In genomic region chr1:43360616-43361015, GRCh38 we compare ENCODE assay signal across 1 cellular context.
TF ChIP-seq lines count a peak whose summit lies in the region.

No MANE protein-coding gene starts in this region.

TF ChIP-seq in IMR-90, 13 proteins besides CTCF, POLR2A, EP300 and RAD21:
- TF ChIP-seq MAFK (IDR thresholded peaks at IDR 0.05; ENCODE audit: low read depth, low read length) (no peak), SMC3 (IDR thresholded peaks at IDR 0.05; ENCODE audit: low read depth, low read length) (no peak), RFX5 (IDR thresholded peaks at IDR 0.05; ENCODE audit: low read depth, low read length) (no peak), MXI1 (IDR thresholded peaks at IDR 0.05; ENCODE audit: borderline replicate concordance, low read depth, low read length) (no peak), FOS (IDR thresholded peaks at IDR 0.05; ENCODE audit: low read depth, low read length) (no peak), MAZ (IDR thresholded peaks at IDR 0.05; ENCODE audit: borderline replicate concordance, low read depth, low read length) (no peak), CEBPB (IDR thresholded peaks at IDR 0.05; ENCODE audit: low read depth, low read length) (no peak), ELK1 (IDR thresholded peaks at IDR 0.05; ENCODE audit: borderline replicate concordance, low read depth, low read length) (no peak), CHD1 (IDR thresholded peaks at IDR 0.05; ENCODE audit: low read depth, low read length) (no peak), NFE2L2 (IDR thresholded peaks at IDR 0.05; ENCODE audit: low read depth, low read length) (no peak), BHLHE40 (IDR thresholded peaks at IDR 0.05; ENCODE audit: low read depth, low read length) (no peak), RCOR1 (IDR thresholded peaks at IDR 0.05; ENCODE audit: insufficient replicate concordance, low read length) (no peak), USF2 (IDR thresholded peaks at IDR 0.05; ENCODE audit: low read depth, low read length) (no peak)
